ENCODE assay signal across 18 cellular contexts in the genomic region with DNA sequence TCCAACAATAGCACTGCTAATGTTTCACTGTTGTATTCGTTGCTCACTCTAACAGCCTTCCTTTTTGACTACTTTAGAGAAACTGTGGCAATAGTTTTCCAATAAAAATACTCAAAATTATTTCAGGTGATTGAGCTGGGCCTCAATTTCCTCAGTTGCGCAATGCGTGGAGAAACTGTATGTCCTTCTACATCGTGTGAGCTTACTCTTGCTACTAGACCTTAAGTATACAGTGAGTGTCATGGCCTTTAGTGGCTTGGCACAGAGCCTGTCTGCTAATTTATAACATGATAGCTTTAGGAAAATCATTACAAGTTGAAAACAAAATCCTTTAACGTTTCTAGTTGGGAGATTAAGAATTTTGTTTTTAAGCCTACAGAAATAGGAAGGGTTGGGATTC.
"Had no signal": no experiment of that assay in that cellular context is flagged by ENCODE, and none has a peak within 500 bp of the region (broad histone marks: within the 10 kb centered on the region; RNA-seq: fewer than 3 reads in every experiment).

No MANE protein-coding gene starts in this region.

- H3K4me3 ChIP-seq: coronary artery, gastrocnemius medialis, heart right ventricle, ovary, stomach had no signal

- H3K27me3 ChIP-seq: gastrocnemius medialis, ovary had no signal

- H3K36me3 Mint-ChIP-seq: natural killer cell had no signal

- H3K36me3 ChIP-seq: gastrocnemius medialis, heart right ventricle, ovary, stomach had no signal

- H3K4me3 Mint-ChIP-seq: mesothelial cell of epicardium, natural killer cell, neural crest cell had no signal

- H3K27ac Mint-ChIP-seq: mesothelial cell of epicardium, natural killer cell, progenitor cell of endocrine pancreas had no signal

- H3K9me3 ChIP-seq: gastrocnemius medialis, heart right ventricle, ovary, stomach had no signal

- H3K4me1 ChIP-seq: heart right ventricle, stomach had no signal

- H3K27me3 Mint-ChIP-seq: progenitor cell of endocrine pancreas had no signal

- DNase-seq: effector CD8-positive, alpha-beta T cell; gastrocnemius medialis; heart right ventricle; hypothalamus; islet precursor cell; natural killer cell; ovary; small intestine; stimulated activated CD4-positive, alpha-beta T cell treated with anti-CD3 and anti-CD28 coated beads, Interleukin-12 subunit alpha, Interleukin-12 subunit beta, amount 100 ng/mL, for 4 hours; stimulated activated naive CD4-positive, alpha-beta T cell; stomach; substantia nigra; trophoblast cell had no signal

- H3K27ac ChIP-seq: coronary artery, heart right ventricle, ovary, stomach had no signal

- ATAC-seq: gastrocnemius medialis, heart right ventricle, left lobe of liver, natural killer cell had no signal

- H3K4me1 Mint-ChIP-seq: natural killer cell, neural crest cell had no signal
